1 cellular context compared by ENCODE assay signal in the genomic region with DNA sequence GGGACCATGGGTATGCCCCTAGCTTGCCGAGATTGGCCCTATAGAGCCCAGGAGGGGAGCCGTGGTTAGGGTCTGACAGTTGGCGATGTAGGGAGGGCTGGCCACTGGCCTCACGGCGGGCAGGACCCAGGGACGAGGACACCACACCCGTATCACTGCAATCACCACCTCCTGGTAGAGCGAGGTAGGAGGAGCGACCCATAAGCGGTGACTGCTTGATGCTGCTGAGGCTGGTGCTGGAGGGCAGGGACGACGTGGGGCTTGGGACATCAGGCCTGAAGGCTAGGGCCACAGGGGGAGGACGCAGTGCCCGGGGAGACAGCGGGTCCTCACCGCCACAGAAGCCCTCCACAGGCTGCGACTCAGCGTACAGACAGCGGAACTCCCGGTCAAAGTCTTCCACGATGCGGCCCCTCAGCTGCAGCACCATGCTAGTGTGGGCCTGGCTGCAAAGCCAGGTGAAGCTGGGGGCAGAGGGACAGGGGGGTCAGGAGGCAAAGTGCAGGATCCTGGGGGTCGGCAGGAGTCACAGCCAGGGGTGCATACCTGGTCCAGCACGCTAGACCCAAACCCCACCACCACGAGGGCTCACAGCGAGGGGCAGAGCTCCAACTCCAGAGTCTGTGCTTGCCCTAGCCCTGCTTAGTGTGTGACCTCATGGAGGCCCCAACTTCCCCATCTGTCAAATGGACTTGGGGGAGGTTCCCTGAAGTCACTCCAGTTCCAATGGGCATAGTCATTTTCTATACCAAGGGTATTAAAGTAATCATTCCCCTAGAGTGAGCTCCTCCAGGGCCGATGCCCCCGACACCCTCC.
TF ChIP-seq lines count a peak whose summit lies in the region.

No MANE protein-coding gene starts in this region.

TF ChIP-seq in HepG2, 621 proteins besides CTCF, POLR2A, EP300 and RAD21 (continued from another document and continues in another):
- TF ChIP-seq, protein P1, sequence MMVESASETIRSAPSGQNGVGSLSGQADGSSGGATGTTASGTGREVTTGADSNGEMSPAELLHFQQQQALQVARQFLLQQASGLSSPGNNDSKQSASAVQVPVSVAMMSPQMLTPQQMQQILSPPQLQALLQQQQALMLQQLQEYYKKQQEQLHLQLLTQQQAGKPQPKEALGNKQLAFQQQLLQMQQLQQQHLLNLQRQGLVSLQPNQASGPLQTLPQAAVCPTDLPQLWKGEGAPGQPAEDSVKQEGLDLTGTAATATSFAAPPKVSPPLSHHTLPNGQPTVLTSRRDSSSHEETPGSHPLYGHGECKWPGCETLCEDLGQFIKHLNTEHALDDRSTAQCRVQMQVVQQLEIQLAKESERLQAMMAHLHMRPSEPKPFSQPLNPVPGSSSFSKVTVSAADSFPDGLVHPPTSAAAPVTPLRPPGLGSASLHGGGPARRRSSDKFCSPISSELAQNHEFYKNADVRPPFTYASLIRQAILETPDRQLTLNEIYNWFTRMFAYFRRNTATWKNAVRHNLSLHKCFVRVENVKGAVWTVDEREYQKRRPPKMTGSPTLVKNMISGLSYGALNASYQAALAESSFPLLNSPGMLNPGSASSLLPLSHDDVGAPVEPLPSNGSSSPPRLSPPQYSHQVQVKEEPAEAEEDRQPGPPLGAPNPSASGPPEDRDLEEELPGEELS (CRISPR knock-in tag; IDR thresholded peaks at IDR 0.05), result no peak
- TF ChIP-seq BORCS8-MEF2B (CRISPR knock-in tag; IDR thresholded peaks at IDR 0.05) (peak; percentile 75; the same call in 1 of the 2 replicates), NR2F6 (IDR thresholded peaks at IDR 0.05) (no peak), NR2F6 (CRISPR knock-in tag; IDR thresholded peaks at IDR 0.05) (peak; percentile 8; the same call in 1 of the 2 replicates), ZNF724P (CRISPR knock-in tag; IDR thresholded peaks at IDR 0.05; ENCODE audit: borderline replicate concordance) (no peak), ZNF614 (CRISPR knock-in tag; IDR thresholded peaks at IDR 0.05; ENCODE audit: borderline replicate concordance) (0 out of 2 replicates have a peak, but pooled peaks have one; percentile 53), JUN (CRISPR knock-in tag; IDR thresholded peaks at IDR 0.05) (0 out of 2 replicates have a peak, but pooled peaks have one; percentile 12), ZNF703 (CRISPR knock-in tag; IDR thresholded peaks at IDR 0.05; ENCODE audit: borderline replicate concordance) (no peak), ZNF775 (CRISPR knock-in tag; IDR thresholded peaks at IDR 0.05; ENCODE audit: borderline replicate concordance) (no peak), HIVEP1 (CRISPR knock-in tag; IDR thresholded peaks at IDR 0.05) (peak; percentile 64; the same call in 1 of the 2 replicates), MEIS1 (CRISPR knock-in tag; IDR thresholded peaks at IDR 0.05; ENCODE audit: borderline replicate concordance) (0 out of 2 replicates have a peak, but pooled peaks have one; percentile 66), GABPB1 (CRISPR knock-in tag; IDR thresholded peaks at IDR 0.05) (no peak; the same call in 1 of the 2 replicates), ATAD3A (CRISPR knock-in tag; IDR thresholded peaks at IDR 0.05) (0 out of 2 replicates have a peak, but pooled peaks have one; percentile 14), ZIK1 (CRISPR knock-in tag; IDR thresholded peaks at IDR 0.05; ENCODE audit: borderline replicate concordance, low read depth) (no peak), SRSF4 (IDR thresholded peaks at IDR 0.05; ENCODE audit: low read depth, low read length, poor library complexity, severe bottlenecking) (no peak), ZBTB38 (CRISPR knock-in tag; IDR thresholded peaks at IDR 0.05) (peak; percentile 84), NFE2L2 (IDR thresholded peaks at IDR 0.05; ENCODE audit: low read length) (no peak), NONO (IDR thresholded peaks at IDR 0.05) (no peak), NONO (CRISPR knock-in tag; conservative IDR thresholded peaks at IDR 0.05) (peak; percentile 33), ZFAT (CRISPR knock-in tag; conservative IDR thresholded peaks at IDR 0.05) (no peak), GTF3A (CRISPR knock-in tag; conservative IDR thresholded peaks at IDR 0.05) (peak; percentile 48; the same call in 1 of the 2 replicates), ZNF20 (CRISPR knock-in tag; IDR thresholded peaks at IDR 0.05) (no peak), MTF2 (CRISPR knock-in tag; IDR thresholded peaks at IDR 0.05; ENCODE audit: borderline replicate concordance) (no peak)
- TF ChIP-seq, protein P2, sequence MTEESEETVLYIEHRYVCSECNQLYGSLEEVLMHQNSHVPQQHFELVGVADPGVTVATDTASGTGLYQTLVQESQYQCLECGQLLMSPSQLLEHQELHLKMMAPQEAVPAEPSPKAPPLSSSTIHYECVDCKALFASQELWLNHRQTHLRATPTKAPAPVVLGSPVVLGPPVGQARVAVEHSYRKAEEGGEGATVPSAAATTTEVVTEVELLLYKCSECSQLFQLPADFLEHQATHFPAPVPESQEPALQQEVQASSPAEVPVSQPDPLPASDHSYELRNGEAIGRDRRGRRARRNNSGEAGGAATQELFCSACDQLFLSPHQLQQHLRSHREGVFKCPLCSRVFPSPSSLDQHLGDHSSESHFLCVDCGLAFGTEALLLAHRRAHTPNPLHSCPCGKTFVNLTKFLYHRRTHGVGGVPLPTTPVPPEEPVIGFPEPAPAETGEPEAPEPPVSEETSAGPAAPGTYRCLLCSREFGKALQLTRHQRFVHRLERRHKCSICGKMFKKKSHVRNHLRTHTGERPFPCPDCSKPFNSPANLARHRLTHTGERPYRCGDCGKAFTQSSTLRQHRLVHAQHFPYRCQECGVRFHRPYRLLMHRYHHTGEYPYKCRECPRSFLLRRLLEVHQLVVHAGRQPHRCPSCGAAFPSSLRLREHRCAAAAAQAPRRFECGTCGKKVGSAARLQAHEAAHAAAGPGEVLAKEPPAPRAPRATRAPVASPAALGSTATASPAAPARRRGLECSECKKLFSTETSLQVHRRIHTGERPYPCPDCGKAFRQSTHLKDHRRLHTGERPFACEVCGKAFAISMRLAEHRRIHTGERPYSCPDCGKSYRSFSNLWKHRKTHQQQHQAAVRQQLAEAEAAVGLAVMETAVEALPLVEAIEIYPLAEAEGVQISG (CRISPR knock-in tag; IDR thresholded peaks at IDR 0.05), result no peak; the same call in 1 of the 2 replicates
- TF ChIP-seq, protein P3, sequence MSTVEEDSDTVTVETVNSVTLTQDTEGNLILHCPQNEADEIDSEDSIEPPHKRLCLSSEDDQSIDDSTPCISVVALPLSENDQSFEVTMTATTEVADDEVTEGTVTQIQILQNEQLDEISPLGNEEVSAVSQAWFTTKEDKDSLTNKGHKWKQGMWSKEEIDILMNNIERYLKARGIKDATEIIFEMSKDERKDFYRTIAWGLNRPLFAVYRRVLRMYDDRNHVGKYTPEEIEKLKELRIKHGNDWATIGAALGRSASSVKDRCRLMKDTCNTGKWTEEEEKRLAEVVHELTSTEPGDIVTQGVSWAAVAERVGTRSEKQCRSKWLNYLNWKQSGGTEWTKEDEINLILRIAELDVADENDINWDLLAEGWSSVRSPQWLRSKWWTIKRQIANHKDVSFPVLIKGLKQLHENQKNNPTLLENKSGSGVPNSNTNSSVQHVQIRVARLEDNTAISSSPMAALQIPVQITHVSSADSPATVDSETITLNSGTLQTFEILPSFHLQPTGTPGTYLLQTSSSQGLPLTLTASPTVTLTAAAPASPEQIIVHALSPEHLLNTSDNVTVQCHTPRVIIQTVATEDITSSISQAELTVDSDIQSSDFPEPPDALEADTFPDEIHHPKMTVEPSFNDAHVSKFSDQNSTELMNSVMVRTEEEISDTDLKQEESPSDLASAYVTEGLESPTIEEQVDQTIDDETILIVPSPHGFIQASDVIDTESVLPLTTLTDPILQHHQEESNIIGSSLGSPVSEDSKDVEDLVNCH (CRISPR knock-in tag; IDR thresholded peaks at IDR 0.05), result no peak
- TF ChIP-seq, protein P4, sequence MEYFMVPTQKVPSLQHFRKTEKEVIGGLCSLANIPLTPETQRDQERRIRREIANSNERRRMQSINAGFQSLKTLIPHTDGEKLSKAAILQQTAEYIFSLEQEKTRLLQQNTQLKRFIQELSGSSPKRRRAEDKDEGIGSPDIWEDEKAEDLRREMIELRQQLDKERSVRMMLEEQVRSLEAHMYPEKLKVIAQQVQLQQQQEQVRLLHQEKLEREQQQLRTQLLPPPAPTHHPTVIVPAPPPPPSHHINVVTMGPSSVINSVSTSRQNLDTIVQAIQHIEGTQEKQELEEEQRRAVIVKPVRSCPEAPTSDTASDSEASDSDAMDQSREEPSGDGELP (IDR thresholded peaks at IDR 0.05; ENCODE audit: borderline replicate concordance, low read depth), result peak; percentile 19; the same call in 1 of the 2 replicates
- TF ChIP-seq, protein P5, sequence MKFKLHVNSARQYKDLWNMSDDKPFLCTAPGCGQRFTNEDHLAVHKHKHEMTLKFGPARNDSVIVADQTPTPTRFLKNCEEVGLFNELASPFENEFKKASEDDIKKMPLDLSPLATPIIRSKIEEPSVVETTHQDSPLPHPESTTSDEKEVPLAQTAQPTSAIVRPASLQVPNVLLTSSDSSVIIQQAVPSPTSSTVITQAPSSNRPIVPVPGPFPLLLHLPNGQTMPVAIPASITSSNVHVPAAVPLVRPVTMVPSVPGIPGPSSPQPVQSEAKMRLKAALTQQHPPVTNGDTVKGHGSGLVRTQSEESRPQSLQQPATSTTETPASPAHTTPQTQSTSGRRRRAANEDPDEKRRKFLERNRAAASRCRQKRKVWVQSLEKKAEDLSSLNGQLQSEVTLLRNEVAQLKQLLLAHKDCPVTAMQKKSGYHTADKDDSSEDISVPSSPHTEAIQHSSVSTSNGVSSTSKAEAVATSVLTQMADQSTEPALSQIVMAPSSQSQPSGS (CRISPR knock-in tag; IDR thresholded peaks at IDR 0.05), result no peak
- TF ChIP-seq, protein P6, sequence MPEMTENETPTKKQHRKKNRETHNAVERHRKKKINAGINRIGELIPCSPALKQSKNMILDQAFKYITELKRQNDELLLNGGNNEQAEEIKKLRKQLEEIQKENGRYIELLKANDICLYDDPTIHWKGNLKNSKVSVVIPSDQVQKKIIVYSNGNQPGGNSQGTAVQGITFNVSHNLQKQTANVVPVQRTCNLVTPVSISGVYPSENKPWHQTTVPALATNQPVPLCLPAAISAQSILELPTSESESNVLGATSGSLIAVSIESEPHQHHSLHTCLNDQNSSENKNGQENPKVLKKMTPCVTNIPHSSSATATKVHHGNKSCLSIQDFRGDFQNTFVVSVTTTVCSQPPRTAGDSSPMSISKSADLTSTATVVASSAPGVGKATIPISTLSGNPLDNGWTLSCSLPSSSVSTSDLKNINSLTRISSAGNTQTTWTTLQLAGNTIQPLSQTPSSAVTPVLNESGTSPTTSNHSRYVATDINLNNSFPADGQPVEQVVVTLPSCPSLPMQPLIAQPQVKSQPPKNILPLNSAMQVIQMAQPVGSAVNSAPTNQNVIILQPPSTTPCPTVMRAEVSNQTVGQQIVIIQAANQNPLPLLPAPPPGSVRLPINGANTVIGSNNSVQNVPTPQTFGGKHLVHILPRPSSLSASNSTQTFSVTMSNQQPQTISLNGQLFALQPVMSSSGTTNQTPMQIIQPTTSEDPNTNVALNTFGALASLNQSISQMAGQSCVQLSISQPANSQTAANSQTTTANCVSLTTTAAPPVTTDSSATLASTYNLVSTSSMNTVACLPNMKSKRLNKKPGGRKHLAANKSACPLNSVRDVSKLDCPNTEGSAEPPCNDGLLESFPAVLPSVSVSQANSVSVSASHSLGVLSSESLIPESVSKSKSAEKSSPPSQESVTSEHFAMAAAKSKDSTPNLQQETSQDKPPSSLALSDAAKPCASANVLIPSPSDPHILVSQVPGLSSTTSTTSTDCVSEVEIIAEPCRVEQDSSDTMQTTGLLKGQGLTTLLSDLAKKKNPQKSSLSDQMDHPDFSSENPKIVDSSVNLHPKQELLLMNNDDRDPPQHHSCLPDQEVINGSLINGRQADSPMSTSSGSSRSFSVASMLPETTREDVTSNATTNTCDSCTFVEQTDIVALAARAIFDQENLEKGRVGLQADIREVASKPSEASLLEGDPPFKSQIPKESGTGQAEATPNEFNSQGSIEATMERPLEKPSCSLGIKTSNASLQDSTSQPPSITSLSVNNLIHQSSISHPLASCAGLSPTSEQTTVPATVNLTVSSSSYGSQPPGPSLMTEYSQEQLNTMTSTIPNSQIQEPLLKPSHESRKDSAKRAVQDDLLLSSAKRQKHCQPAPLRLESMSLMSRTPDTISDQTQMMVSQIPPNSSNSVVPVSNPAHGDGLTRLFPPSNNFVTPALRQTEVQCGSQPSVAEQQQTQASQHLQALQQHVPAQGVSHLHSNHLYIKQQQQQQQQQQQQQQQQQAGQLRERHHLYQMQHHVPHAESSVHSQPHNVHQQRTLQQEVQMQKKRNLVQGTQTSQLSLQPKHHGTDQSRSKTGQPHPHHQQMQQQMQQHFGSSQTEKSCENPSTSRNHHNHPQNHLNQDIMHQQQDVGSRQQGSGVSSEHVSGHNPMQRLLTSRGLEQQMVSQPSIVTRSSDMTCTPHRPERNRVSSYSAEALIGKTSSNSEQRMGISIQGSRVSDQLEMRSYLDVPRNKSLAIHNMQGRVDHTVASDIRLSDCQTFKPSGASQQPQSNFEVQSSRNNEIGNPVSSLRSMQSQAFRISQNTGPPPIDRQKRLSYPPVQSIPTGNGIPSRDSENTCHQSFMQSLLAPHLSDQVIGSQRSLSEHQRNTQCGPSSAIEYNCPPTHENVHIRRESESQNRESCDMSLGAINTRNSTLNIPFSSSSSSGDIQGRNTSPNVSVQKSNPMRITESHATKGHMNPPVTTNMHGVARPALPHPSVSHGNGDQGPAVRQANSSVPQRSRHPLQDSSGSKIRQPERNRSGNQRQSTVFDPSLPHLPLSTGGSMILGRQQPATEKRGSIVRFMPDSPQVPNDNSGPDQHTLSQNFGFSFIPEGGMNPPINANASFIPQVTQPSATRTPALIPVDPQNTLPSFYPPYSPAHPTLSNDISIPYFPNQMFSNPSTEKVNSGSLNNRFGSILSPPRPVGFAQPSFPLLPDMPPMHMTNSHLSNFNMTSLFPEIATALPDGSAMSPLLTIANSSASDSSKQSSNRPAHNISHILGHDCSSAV (CRISPR knock-in tag; IDR thresholded peaks at IDR 0.05; ENCODE audit: borderline replicate concordance), result no peak
- TF ChIP-seq, protein P7, sequence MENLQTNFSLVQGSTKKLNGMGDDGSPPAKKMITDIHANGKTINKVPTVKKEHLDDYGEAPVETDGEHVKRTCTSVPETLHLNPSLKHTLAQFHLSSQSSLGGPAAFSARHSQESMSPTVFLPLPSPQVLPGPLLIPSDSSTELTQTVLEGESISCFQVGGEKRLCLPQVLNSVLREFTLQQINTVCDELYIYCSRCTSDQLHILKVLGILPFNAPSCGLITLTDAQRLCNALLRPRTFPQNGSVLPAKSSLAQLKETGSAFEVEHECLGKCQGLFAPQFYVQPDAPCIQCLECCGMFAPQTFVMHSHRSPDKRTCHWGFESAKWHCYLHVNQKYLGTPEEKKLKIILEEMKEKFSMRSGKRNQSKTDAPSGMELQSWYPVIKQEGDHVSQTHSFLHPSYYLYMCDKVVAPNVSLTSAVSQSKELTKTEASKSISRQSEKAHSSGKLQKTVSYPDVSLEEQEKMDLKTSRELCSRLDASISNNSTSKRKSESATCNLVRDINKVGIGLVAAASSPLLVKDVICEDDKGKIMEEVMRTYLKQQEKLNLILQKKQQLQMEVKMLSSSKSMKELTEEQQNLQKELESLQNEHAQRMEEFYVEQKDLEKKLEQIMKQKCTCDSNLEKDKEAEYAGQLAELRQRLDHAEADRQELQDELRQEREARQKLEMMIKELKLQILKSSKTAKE (CRISPR knock-in tag; IDR thresholded peaks at IDR 0.05; ENCODE audit: borderline replicate concordance), result no peak
- TF ChIP-seq, protein P8, sequence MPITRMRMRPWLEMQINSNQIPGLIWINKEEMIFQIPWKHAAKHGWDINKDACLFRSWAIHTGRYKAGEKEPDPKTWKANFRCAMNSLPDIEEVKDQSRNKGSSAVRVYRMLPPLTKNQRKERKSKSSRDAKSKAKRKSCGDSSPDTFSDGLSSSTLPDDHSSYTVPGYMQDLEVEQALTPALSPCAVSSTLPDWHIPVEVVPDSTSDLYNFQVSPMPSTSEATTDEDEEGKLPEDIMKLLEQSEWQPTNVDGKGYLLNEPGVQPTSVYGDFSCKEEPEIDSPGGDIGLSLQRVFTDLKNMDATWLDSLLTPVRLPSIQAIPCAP (CRISPR knock-in tag; IDR thresholded peaks at IDR 0.05; ENCODE audit: low read depth), result no peak; the same call in 1 of the 2 replicates
